Comparison of ENCODE assay signal across 10 cellular contexts in genomic region chr1:47226121-47226977, GRCh38. TPM values are rescaled to one million over a fixed set of nuclear protein-coding genes. Genes with fewer than 3 reads are reported as not detected.
DNase-seq lines count a peak whose midpoint lies in the region; ATAC-seq and TF ChIP-seq lines count a peak whose summit lies in the region.
"Had no signal": no experiment of that assay in that cellular context is flagged by ENCODE, and none has a peak within 500 bp of the region (broad histone marks: within the 10 kb centered on the region; RNA-seq: fewer than 3 reads in every experiment).

No MANE protein-coding gene starts in this region.

- no peak overlapping the region for H3K27ac ChIP-seq in CD4-positive, CD25-positive, alpha-beta regulatory T cell (ENCODE audit: insufficient read depth, low read length, poor library complexity, severe bottlenecking)
- no peak overlapping the region for H3K27ac ChIP-seq in HUES48 (ENCODE audit: low read depth, low read length)

- intact Hi-C loops in dendritic cell treated with granulocyte-macrophage colony-stimulating factor and Interleukin-4, amounts not matched to agents 40 ng/mL and 50 ng/mL, for 4 days (cut with micrococcal nuclease) = no loop called here

- no peak for ATAC-seq in CD4-positive, CD25-positive, alpha-beta regulatory T cell (ENCODE audit: low read depth in 2 of 2)
- ATAC-seq in natural killer cell treated with Interleukin-12 subunit alpha and Interleukin-12 subunit beta and Interleukin-15 and Interleukin-18, amount 100 ng/mL, for 72 hours = no peak
- ATAC-seq in HG02571 (IDR thresholded peaks at IDR 0.05; ENCODE audit: unreplicated experiment) = no peak

- H3K4me1 ChIP-seq in CD4-positive, CD25-positive, alpha-beta regulatory T cell (ENCODE audit: control insufficient read depth, insufficient read depth, low read length, poor library complexity, severe bottlenecking) = peaks cover 37% of the 10 kb centered on the region
- H3K4me1 ChIP-seq in HUES48 (ENCODE audit: control insufficient read depth, insufficient read depth, low read length) = peaks cover 44% of the 10 kb centered on the region

- H3K36me3 ChIP-seq in CD4-positive, CD25-positive, alpha-beta regulatory T cell (ENCODE audit: control insufficient read depth, insufficient read depth, low read length) = no peaks in the 10 kb centered on the region
- no peaks in the 10 kb centered on the region for H3K36me3 ChIP-seq in HUES48 (ENCODE audit: control insufficient read depth, insufficient read depth, low read length)
- H3K36me3 ChIP-seq: Peyer's patch had no signal

- H3K9me3 ChIP-seq in CD4-positive, CD25-positive, alpha-beta regulatory T cell (ENCODE audit: control insufficient read depth in 2 of 2, low read length in 2 of 2) = no peaks in the 10 kb centered on the region
- H3K9me3 ChIP-seq in HUES48 (ENCODE audit: control insufficient read depth, insufficient read depth, low read length) = no peaks in the 10 kb centered on the region
- H3K9me3 ChIP-seq: Peyer's patch had no signal

- H3K9ac ChIP-seq in HUES48 (ENCODE audit: low read depth, low read length) = no peak overlapping the region

- H3K27ac Mint-ChIP-seq in CD4-positive, CD25-positive, alpha-beta regulatory T cell = no peak overlapping the region
- peak overlapping the region; percentile 47 for H3K27ac Mint-ChIP-seq in dendritic cell treated with granulocyte-macrophage colony-stimulating factor and Interleukin-4, amounts not matched to agents 40 ng/mL and 50 ng/mL, for 4 days
- H3K27ac Mint-ChIP-seq in natural killer cell treated with Interleukin-12 subunit alpha and Interleukin-12 subunit beta and Interleukin-15 and Interleukin-18, amount 100 ng/mL, for 72 hours = no peak overlapping the region

- H3K4me3 Mint-ChIP-seq in CD4-positive, CD25-positive, alpha-beta regulatory T cell = peak overlapping the region in 3 of 4 donors; percentile 66 to 78 (median 73)
- H3K4me3 Mint-ChIP-seq in dendritic cell treated with granulocyte-macrophage colony-stimulating factor and Interleukin-4, amounts not matched to agents 40 ng/mL and 50 ng/mL, for 4 days = peak overlapping the region; percentile 62
- peak overlapping the region; percentile 48 for H3K4me3 Mint-ChIP-seq in natural killer cell treated with Interleukin-12 subunit alpha and Interleukin-12 subunit beta and Interleukin-15 and Interleukin-18, amount 100 ng/mL, for 72 hours

- no peak overlapping the region for H3K4me3 ChIP-seq in CD4-positive, CD25-positive, alpha-beta regulatory T cell (ENCODE audit: low read depth, low read length)
- peak overlapping the region; percentile 39; the same call in 1 of the 2 replicates for H3K4me3 ChIP-seq in HUES48 (ENCODE audit: low read depth, low read length)
- no peak overlapping the region for H3K4me3 ChIP-seq in foreskin fibroblast (ENCODE audit: low read depth in 1 of 2, low read length in 2 of 2)

- H3K27me3 ChIP-seq in CD4-positive, CD25-positive, alpha-beta regulatory T cell (ENCODE audit: control insufficient read depth, insufficient read depth, low read length) = peaks cover 65% of the 10 kb centered on the region
- peaks cover 100% of the 10 kb centered on the region for H3K27me3 ChIP-seq in HUES48 (ENCODE audit: control insufficient read depth, insufficient read depth, low read length)

- no peak for TF ChIP-seq CTCF in foreskin fibroblast (IDR thresholded peaks at IDR 0.05; ENCODE audit: low read depth, low read length)

- peaks cover 55% of the 10 kb centered on the region for H3K27me3 Mint-ChIP-seq in CD4-positive, CD25-positive, alpha-beta regulatory T cell
- H3K27me3 Mint-ChIP-seq in dendritic cell treated with granulocyte-macrophage colony-stimulating factor and Interleukin-4, amounts not matched to agents 40 ng/mL and 50 ng/mL, for 4 days = peaks cover 64% of the 10 kb centered on the region
- peaks cover 33 to 47% of the 10 kb centered on the region in 2 donors for H3K27me3 Mint-ChIP-seq in natural killer cell treated with Interleukin-12 subunit alpha and Interleukin-12 subunit beta and Interleukin-15 and Interleukin-18, amount 100 ng/mL, for 72 hours

- H3K4me1 Mint-ChIP-seq in CD4-positive, CD25-positive, alpha-beta regulatory T cell = peaks cover 0 to 30% (median 18%) of the 10 kb centered on the region in 4 donors
- H3K4me1 Mint-ChIP-seq in dendritic cell treated with granulocyte-macrophage colony-stimulating factor and Interleukin-4, amounts not matched to agents 40 ng/mL and 50 ng/mL, for 4 days (ENCODE audit: low read depth) = peaks cover 35% of the 10 kb centered on the region
- H3K4me1 Mint-ChIP-seq in natural killer cell treated with Interleukin-12 subunit alpha and Interleukin-12 subunit beta and Interleukin-15 and Interleukin-18, amount 100 ng/mL, for 72 hours (ENCODE audit: low read depth in 2 of 2) = peaks cover 14 to 21% of the 10 kb centered on the region in 2 donors

- no peak for DNase-seq in CD4-positive, CD25-positive, alpha-beta regulatory T cell
- no peak for DNase-seq in natural killer cell treated with Interleukin-12 subunit alpha and Interleukin-12 subunit beta and Interleukin-15 and Interleukin-18, amount 100 ng/mL, for 72 hours (ENCODE audit: low spot score)
- no peak for DNase-seq in central memory CD4-positive, alpha-beta T cell
- DNase-seq in foreskin fibroblast (no peak), DMS153 treated with DMSO at 0.1 percent for 48 hours (lab: John Stamatoyannopoulos, UW; ENCODE audit: unreplicated experiment) (no peak)
- DNase-seq: activated CD4-positive, CD25-positive, alpha-beta regulatory T cell had no signal

- H3K9me3 Mint-ChIP-seq in CD4-positive, CD25-positive, alpha-beta regulatory T cell = peaks cover 0 to 3% (median 0%) of the 10 kb centered on the region in 7 donors
- no peaks in the 10 kb centered on the region for H3K9me3 Mint-ChIP-seq in dendritic cell treated with granulocyte-macrophage colony-stimulating factor and Interleukin-4, amounts not matched to agents 40 ng/mL and 50 ng/mL, for 4 days
- H3K9me3 Mint-ChIP-seq in natural killer cell treated with Interleukin-12 subunit alpha and Interleukin-12 subunit beta and Interleukin-15 and Interleukin-18, amount 100 ng/mL, for 72 hours = no peaks in the 10 kb centered on the region

- no peaks in the 10 kb centered on the region for H3K36me3 Mint-ChIP-seq in CD4-positive, CD25-positive, alpha-beta regulatory T cell
- peaks cover 2% of the 10 kb centered on the region for H3K36me3 Mint-ChIP-seq in dendritic cell treated with granulocyte-macrophage colony-stimulating factor and Interleukin-4, amounts not matched to agents 40 ng/mL and 50 ng/mL, for 4 days (ENCODE audit: low read depth)
- H3K36me3 Mint-ChIP-seq in natural killer cell treated with Interleukin-12 subunit alpha and Interleukin-12 subunit beta and Interleukin-15 and Interleukin-18, amount 100 ng/mL, for 72 hours = no peaks in the 10 kb centered on the region

RNA-seq across cellular contexts. Expression of gene TAL1, which starts 5.7 kb away (rescaled TPM):
- total RNA-seq in CD4-positive, CD25-positive, alpha-beta regulatory T cell = 4.4 TPM
- not detected for polyA plus RNA-seq in CD4-positive, CD25-positive, alpha-beta regulatory T cell
- total RNA-seq in natural killer cell treated with Interleukin-12 subunit alpha and Interleukin-12 subunit beta and Interleukin-15 and Interleukin-18, amount 100 ng/mL, for 72 hours = 1 to 10 TPM in 1 of 2 donors, not detected in 1; 1.7 TPM

RNA-seq across cellular contexts. Expression of gene PDZK1IP1, which starts 36.5 kb away (rescaled TPM):
- 0.94 TPM for total RNA-seq in CD4-positive, CD25-positive, alpha-beta regulatory T cell
- not detected for polyA plus RNA-seq in CD4-positive, CD25-positive, alpha-beta regulatory T cell
- total RNA-seq in natural killer cell treated with Interleukin-12 subunit alpha and Interleukin-12 subunit beta and Interleukin-15 and Interleukin-18, amount 100 ng/mL, for 72 hours = not detected
